ENCODE assay signal across 1 cellular context in genomic region chr7:149063481-149063880, GRCh38.
TF ChIP-seq lines count a peak whose summit lies in the region.

No MANE protein-coding gene starts in this region.

TF ChIP-seq in HepG2, 621 proteins besides CTCF, POLR2A, EP300 and RAD21 (continued from another document):
- TF ChIP-seq ARID5B (CRISPR knock-in tag; IDR thresholded peaks at IDR 0.05): no peak
- no peak for TF ChIP-seq ZSCAN20 (CRISPR knock-in tag; IDR thresholded peaks at IDR 0.05; ENCODE audit: borderline replicate concordance)
- no peak for TF ChIP-seq SMARCC2 (IDR thresholded peaks at IDR 0.05)
- no peak for TF ChIP-seq ZNF576 (CRISPR knock-in tag; IDR thresholded peaks at IDR 0.05)
- no peak for TF ChIP-seq ZBTB43 (CRISPR knock-in tag; conservative IDR thresholded peaks at IDR 0.05)
- TF ChIP-seq KLF11 (CRISPR knock-in tag; IDR thresholded peaks at IDR 0.05): no peak
- TF ChIP-seq GZF1 (CRISPR knock-in tag; IDR thresholded peaks at IDR 0.05): no peak
